In genomic region chr3:10867384-10867783, GRCh38 we compare ENCODE assay signal across 17 cellular contexts. TPM values are rescaled to one million over a fixed set of nuclear protein-coding genes. Genes with fewer than 3 reads are reported as not detected.
DNase-seq lines count a peak whose midpoint lies in the region; ATAC-seq, FAIRE-seq and TF ChIP-seq lines count a peak whose summit lies in the region.
"Had no signal": no experiment of that assay in that cellular context is flagged by ENCODE, and none has a peak within 500 bp of the region (broad histone marks: within the 10 kb centered on the region; RNA-seq: fewer than 3 reads in every experiment).

No MANE protein-coding gene starts in this region.

- H3K9me3 ChIP-seq in A549 (no peaks in the 10 kb centered on the region), HCT116 (ENCODE audit: control insufficient read depth in 1 of 2, insufficient read depth in 1 of 2, low read depth in 1 of 2, low read length in 2 of 2) (no peaks in the 10 kb centered on the region), SJCRH30 (replicated peaks) (no peaks in the 10 kb centered on the region), smooth muscle cell (replicated peaks; ENCODE audit: low read depth) (no peaks in the 10 kb centered on the region)
- H3K9me3 ChIP-seq: BLaER1 had no signal

- H3K36me3 Mint-ChIP-seq in activated T-helper 17 cell treated with anti-CD3 and anti-CD28 coated beads, Interleukin-2, amount 50 U/mL, for 72 hours (ENCODE audit: low read depth): no peaks in the 10 kb centered on the region

- WGBS in A549 (ENCODE audit: missing lambda C conversion rate): 14% methylated on average over 5 of the region's 5 CpGs
- WGBS in smooth muscle cell (ENCODE audit: low lambda C conversion rate): 46% methylated on average over 5 of the region's 5 CpGs

- no peaks in the 10 kb centered on the region for H3K9me2 ChIP-seq in HCT116 (ENCODE audit: insufficient read depth)

- no peak overlapping the region for H3K9ac ChIP-seq in HCT116 (ENCODE audit: low read length)
- H3K9ac ChIP-seq in smooth muscle cell (ENCODE audit: low read depth): no peak overlapping the region
- H3K9ac ChIP-seq: BLaER1 had no signal

- TF ChIP-seq EP300 in A549 (IDR thresholded peaks at IDR 0.05): no peak

- POLR2A ChIA-PET in A549 (lab: Yijun Ruan, JAX) (no interaction called here), HCT116 (lab: Charles Lee) (no interaction called here)

- H3K36me3 ChIP-seq in HCT116 (ENCODE audit: control insufficient read depth in 1 of 2, insufficient read depth in 2 of 2, low read length in 2 of 2) (no peaks in the 10 kb centered on the region), SJCRH30 (no peaks in the 10 kb centered on the region), smooth muscle cell (ENCODE audit: low read depth) (no peaks in the 10 kb centered on the region)
- H3K36me3 ChIP-seq: BLaER1 had no signal

- RAD21 ChIA-PET in HCT116 (lab: Charles Lee; ENCODE audit: low non-redundant PET in 1 of 2, low total read pairs in 2 of 2, uncharacterized antibody in 2 of 2, unreplicated experiment in 2 of 2): no interaction called here

- DNase-seq in A549 (ENCODE audit: low read depth in 1 of 2, low spot score in 1 of 2) (no peak), HCT116 (ENCODE audit: low read depth, low spot score) (no peak), SJCRH30 (peak; percentile 32 to 59), fibroblast of peridontal ligament (ENCODE audit: extremely low read depth) (peak; percentile 4), NCI-H2081 treated with DMSO at 0.1 percent for 48 hours (lab: John Stamatoyannopoulos, UW) (no peak), EL (no peak), smooth muscle cell (lab: John Stamatoyannopoulos, UW; ENCODE audit: unreplicated experiment) (no peak)
- DNase-seq: activated CD8-positive, alpha-beta memory T cell treated with anti-CD3 and anti-CD28 coated beads, Interleukin-2, amount 50 U/mL, for 48 hours; amygdala; effector memory CD8-positive, alpha-beta T cell; NCI-H2081; stimulated activated CD4-positive, alpha-beta T cell treated with anti-CD3 and anti-CD28 coated beads, Interleukin-2, amount 100 ng/mL, for 48 hours; stimulated activated naive CD4-positive, alpha-beta T cell treated with Interleukin-2 at 50 U/mL for 16 hours had no signal

- peaks cover 26% of the 10 kb centered on the region for H3K27me3 Mint-ChIP-seq in activated T-helper 17 cell treated with anti-CD3 and anti-CD28 coated beads, Interleukin-2, amount 50 U/mL, for 72 hours

- H3K4me1 Mint-ChIP-seq in activated T-helper 17 cell treated with anti-CD3 and anti-CD28 coated beads, Interleukin-2, amount 50 U/mL, for 72 hours: no peaks in the 10 kb centered on the region

- no peak for TF ChIP-seq POLR2A in A549 (IDR thresholded peaks at IDR 0.05; ENCODE audit: low read length)
- no peak for TF ChIP-seq POLR2A in HCT116 (IDR thresholded peaks at IDR 0.05; ENCODE audit: borderline replicate concordance, extremely low read depth, insufficient read depth, insufficient read length)

- CTCF ChIA-PET in A549 (lab: Yijun Ruan, JAX): no interaction called here
- CTCF ChIA-PET in HCT116 (lab: Charles Lee): no interaction called here

- H3K4me1 ChIP-seq in A549 (no peaks in the 10 kb centered on the region), HCT116 (ENCODE audit: control insufficient read depth in 1 of 2, insufficient read depth in 2 of 2, low read length in 2 of 2) (no peaks in the 10 kb centered on the region), SJCRH30 (no peaks in the 10 kb centered on the region; the same call in 1 of the 2 replicates), smooth muscle cell (ENCODE audit: low read depth) (no peaks in the 10 kb centered on the region)

- ATAC-seq in A549: no peak
- ATAC-seq in HCT116: no peak
- ATAC-seq in activated T-helper 17 cell treated with anti-CD3 and anti-CD28 coated beads, Interleukin-2, amount 50 U/mL, for 72 hours (replicated peaks): no peak
- ATAC-seq: effector memory CD8-positive, alpha-beta T cell had no signal

- no peak overlapping the region for H3K27ac ChIP-seq in A549
- H3K27ac ChIP-seq in HCT116 (ENCODE audit: low read depth, low read length): no peak overlapping the region
- H3K27ac ChIP-seq in SJCRH30: no peak overlapping the region
- H3K27ac ChIP-seq in smooth muscle cell (ENCODE audit: low read depth): no peak overlapping the region
- H3K27ac ChIP-seq: BLaER1 had no signal

- H3K4me3 ChIP-seq in A549 (no peak overlapping the region), HCT116 (replicated peaks in 1 of 2; ENCODE audit: low read depth in 1 of 2, low read length in 2 of 2) (no peak overlapping the region), SJCRH30 (no peak overlapping the region), smooth muscle cell (no peak overlapping the region)
- H3K4me3 ChIP-seq: BLaER1 had no signal

- peak; percentile 56 for FAIRE-seq in A549 (lab: Jason Lieb, UNC)

- no peaks in the 10 kb centered on the region for H4K20me1 ChIP-seq in HCT116 (ENCODE audit: insufficient read depth)
- H4K20me1 ChIP-seq in smooth muscle cell (ENCODE audit: low read depth): no peaks in the 10 kb centered on the region
- H4K20me1 ChIP-seq: BLaER1 had no signal

- intact Hi-C loops in HCT116 (cut with micrococcal nuclease): no loop called here

- H3K4me3 Mint-ChIP-seq in activated T-helper 17 cell treated with anti-CD3 and anti-CD28 coated beads, Interleukin-2, amount 50 U/mL, for 72 hours: no peak overlapping the region
- H3K4me3 Mint-ChIP-seq: effector memory CD8-positive, alpha-beta T cell had no signal

- no peaks in the 10 kb centered on the region for H3K79me2 ChIP-seq in HCT116 (ENCODE audit: insufficient read depth, low read length)
- H3K79me2 ChIP-seq in smooth muscle cell (ENCODE audit: low read depth): no peaks in the 10 kb centered on the region

- H2AFZ ChIP-seq in HCT116 (ENCODE audit: low read depth, low read length, poor library complexity, severe bottlenecking): no peak overlapping the region
- no peak overlapping the region for H2AFZ ChIP-seq in smooth muscle cell (ENCODE audit: low read depth)

- no peak overlapping the region for H3K4me2 ChIP-seq in A549
- no peak overlapping the region for H3K4me2 ChIP-seq in HCT116 (ENCODE audit: low read length)
- no peak overlapping the region for H3K4me2 ChIP-seq in smooth muscle cell
- H3K4me2 ChIP-seq: BLaER1 had no signal

- TF ChIP-seq CTCF in A549 (IDR thresholded peaks at IDR 0.05) (no peak), HCT116 (IDR thresholded peaks at IDR 0.05 in 2 of 3, conservative IDR thresholded peaks at IDR 0.05 in 1 of 3; ENCODE audit: borderline replicate concordance in 1 of 3, insufficient read depth in 1 of 3, low read depth in 2 of 3, low read length in 2 of 3) (no peak), smooth muscle cell (IDR thresholded peaks at IDR 0.05; ENCODE audit: borderline replicate concordance, insufficient read depth, poor library complexity, severe bottlenecking) (no peak)

- no TSS peak for BruUV-seq in HCT116 (replicated peaks; lab: Mats Ljungman, UMichigan)

- H3F3A ChIP-seq in smooth muscle cell (ENCODE audit: low read depth): no peaks in the 10 kb centered on the region

- peaks cover 4% of the 10 kb centered on the region for H3K9me3 Mint-ChIP-seq in activated T-helper 17 cell treated with anti-CD3 and anti-CD28 coated beads, Interleukin-2, amount 50 U/mL, for 72 hours
- H3K9me3 Mint-ChIP-seq: effector memory CD8-positive, alpha-beta T cell had no signal

- H3K27me3 ChIP-seq in HCT116 (ENCODE audit: insufficient read depth, low read length): peaks cover 68% of the 10 kb centered on the region
- no peaks in the 10 kb centered on the region for H3K27me3 ChIP-seq in SJCRH30
- H3K27me3 ChIP-seq in smooth muscle cell (ENCODE audit: low read depth): peaks cover 21% of the 10 kb centered on the region
- H3K27me3 ChIP-seq: BLaER1 had no signal

- H3K27ac Mint-ChIP-seq in activated T-helper 17 cell treated with anti-CD3 and anti-CD28 coated beads, Interleukin-2, amount 50 U/mL, for 72 hours: no peak overlapping the region
- H3K27ac Mint-ChIP-seq: effector memory CD8-positive, alpha-beta T cell had no signal

- TF ChIP-seq RAD21 in A549 (conservative IDR thresholded peaks at IDR 0.05 in 1 of 2, IDR thresholded peaks at IDR 0.05 in 1 of 2) (no peak), HCT116 (IDR thresholded peaks at IDR 0.05; ENCODE audit: low read depth) (no peak)

TF ChIP-seq in A549, 52 proteins besides CTCF, POLR2A, EP300 and RAD21 (continues in another document):
- no peak for TF ChIP-seq TP53 (CRISPR knock-in tag; IDR thresholded peaks at IDR 0.05)

TF ChIP-seq in HCT116, 20 proteins besides CTCF, POLR2A, EP300 and RAD21 (continues in another document):
- TF ChIP-seq ZBTB33 (IDR thresholded peaks at IDR 0.05; ENCODE audit: extremely low read depth, insufficient replicate concordance, low read length): no peak

RNA-seq across cellular contexts. Expression of gene SLC6A11, which starts 51.4 kb away (rescaled TPM):
- polyA plus RNA-seq in A549 (2011; rRNA removed) (0.03 and 0.04 TPM in 2 replicates), A549 (2017; fragmentation: RNase III; extraction: RNeasy Plus Mini Kit Qiagen cat#74134 plus additional on column Dnase treatment) (0.03 to 0.09 TPM (median 0.04 TPM) in 3 replicates), smooth muscle cell (not detected in 2 replicates)
- polyA plus RNA-seq in A549 (2012; cell fraction: cytosol; rRNA removed): 0.03 TPM in 2 replicates
- polyA plus RNA-seq in A549 (2012; cell fraction: nucleus; rRNA removed): 0.04 TPM in 2 replicates
- polyA minus RNA-seq in A549 (2011; rRNA and poly(A)+ RNA removed): not detected in 2 replicates
- total RNA-seq in HCT116 (2021; ENCODE audit: unreplicated experiment) (not detected), smooth muscle cell (not detected in 2 replicates)
- polyA plus RNA-seq in HCT116 (2012): not detected in 2 replicates
- total RNA-seq in SJCRH30 (2014; rRNA removed; shearing (Covaris generic)): 0.03 TPM in 1 of 2 replicates, not detected in the other
- total RNA-seq in activated T-helper 17 cell treated with anti-CD3 and anti-CD28 coated beads, Interleukin-2, amount 50 U/mL, for 72 hours: not detected
- total RNA-seq: HT1080, mesenteric fat pad had no signal

Comparison
In these comparisons a context has a peak if more than half of its experiments do, and no peak if none do; other contexts are left out.
1. DNase-seq: peak in SJCRH30 (2 of 2) and fibroblast of peridontal ligament (single experiment); none in A549 (0 of 2), HCT116 (single experiment), NCI-H2081 treated with DMSO at 0.1 percent for 48 hours (single experiment), EL (single experiment) and smooth muscle cell (single experiment).
2. Of the 6 proteins assayed by ChIP-seq in both A549 and HCT116: peak only in A549: none; only in HCT116: none; in both: REST; in neither: 5.